1 cellular context compared by ENCODE assay signal in the genomic region with DNA sequence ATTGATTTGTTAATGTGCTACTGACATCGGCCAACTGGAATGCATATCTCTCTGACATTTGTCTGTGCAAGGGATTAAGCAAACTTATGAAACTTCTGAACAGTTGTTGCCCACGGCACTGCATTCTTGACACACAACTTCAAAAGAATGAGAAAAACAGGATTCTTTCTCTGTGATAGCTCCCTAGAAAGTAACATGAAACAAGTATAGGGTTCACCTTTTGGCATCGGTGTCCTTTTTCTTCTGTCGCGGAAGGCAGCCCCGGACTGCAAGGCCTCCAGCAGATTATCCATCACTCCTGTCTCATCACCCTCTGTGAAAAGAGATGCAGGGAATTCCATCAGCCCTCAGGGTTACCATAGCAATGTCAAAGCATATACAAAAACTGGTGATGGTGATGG.
TF ChIP-seq lines count a peak whose summit lies in the region.

No MANE protein-coding gene starts in this region.

TF ChIP-seq in SK-N-SH, 30 proteins besides CTCF, POLR2A, EP300 and RAD21 (continued from another document):
- TF ChIP-seq, protein P1, sequence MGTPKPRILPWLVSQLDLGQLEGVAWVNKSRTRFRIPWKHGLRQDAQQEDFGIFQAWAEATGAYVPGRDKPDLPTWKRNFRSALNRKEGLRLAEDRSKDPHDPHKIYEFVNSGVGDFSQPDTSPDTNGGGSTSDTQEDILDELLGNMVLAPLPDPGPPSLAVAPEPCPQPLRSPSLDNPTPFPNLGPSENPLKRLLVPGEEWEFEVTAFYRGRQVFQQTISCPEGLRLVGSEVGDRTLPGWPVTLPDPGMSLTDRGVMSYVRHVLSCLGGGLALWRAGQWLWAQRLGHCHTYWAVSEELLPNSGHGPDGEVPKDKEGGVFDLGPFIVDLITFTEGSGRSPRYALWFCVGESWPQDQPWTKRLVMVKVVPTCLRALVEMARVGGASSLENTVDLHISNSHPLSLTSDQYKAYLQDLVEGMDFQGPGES (IDR thresholded peaks at IDR 0.05; ENCODE audit: low read depth, low read length): no peak
- no peak for TF ChIP-seq RFX5 (IDR thresholded peaks at IDR 0.05; ENCODE audit: low read length)
- TF ChIP-seq JUND (IDR thresholded peaks at IDR 0.05): no peak; the same call in 1 of the 2 replicates
- TF ChIP-seq, protein P2, sequence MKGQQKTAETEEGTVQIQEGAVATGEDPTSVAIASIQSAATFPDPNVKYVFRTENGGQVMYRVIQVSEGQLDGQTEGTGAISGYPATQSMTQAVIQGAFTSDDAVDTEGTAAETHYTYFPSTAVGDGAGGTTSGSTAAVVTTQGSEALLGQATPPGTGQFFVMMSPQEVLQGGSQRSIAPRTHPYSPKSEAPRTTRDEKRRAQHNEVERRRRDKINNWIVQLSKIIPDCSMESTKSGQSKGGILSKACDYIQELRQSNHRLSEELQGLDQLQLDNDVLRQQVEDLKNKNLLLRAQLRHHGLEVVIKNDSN (IDR thresholded peaks at IDR 0.05; ENCODE audit: borderline replicate concordance, low read depth): no peak
- TF ChIP-seq FOXM1 (IDR thresholded peaks at IDR 0.05; ENCODE audit: low read depth): no peak
- TF ChIP-seq, protein P3, sequence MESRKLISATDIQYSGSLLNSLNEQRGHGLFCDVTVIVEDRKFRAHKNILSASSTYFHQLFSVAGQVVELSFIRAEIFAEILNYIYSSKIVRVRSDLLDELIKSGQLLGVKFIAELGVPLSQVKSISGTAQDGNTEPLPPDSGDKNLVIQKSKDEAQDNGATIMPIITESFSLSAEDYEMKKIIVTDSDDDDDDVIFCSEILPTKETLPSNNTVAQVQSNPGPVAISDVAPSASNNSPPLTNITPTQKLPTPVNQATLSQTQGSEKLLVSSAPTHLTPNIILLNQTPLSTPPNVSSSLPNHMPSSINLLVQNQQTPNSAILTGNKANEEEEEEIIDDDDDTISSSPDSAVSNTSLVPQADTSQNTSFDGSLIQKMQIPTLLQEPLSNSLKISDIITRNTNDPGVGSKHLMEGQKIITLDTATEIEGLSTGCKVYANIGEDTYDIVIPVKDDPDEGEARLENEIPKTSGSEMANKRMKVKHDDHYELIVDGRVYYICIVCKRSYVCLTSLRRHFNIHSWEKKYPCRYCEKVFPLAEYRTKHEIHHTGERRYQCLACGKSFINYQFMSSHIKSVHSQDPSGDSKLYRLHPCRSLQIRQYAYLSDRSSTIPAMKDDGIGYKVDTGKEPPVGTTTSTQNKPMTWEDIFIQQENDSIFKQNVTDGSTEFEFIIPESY (IDR thresholded peaks at IDR 0.05; ENCODE audit: borderline replicate concordance, low read depth): no peak
- no peak for TF ChIP-seq TEAD4 (IDR thresholded peaks at IDR 0.05; ENCODE audit: borderline replicate concordance, insufficient read depth)
- TF ChIP-seq, protein P4, sequence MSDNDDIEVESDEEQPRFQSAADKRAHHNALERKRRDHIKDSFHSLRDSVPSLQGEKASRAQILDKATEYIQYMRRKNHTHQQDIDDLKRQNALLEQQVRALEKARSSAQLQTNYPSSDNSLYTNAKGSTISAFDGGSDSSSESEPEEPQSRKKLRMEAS (IDR thresholded peaks at IDR 0.05; ENCODE audit: low read depth): no peak; the same call in 1 of the 2 replicates
- no peak for TF ChIP-seq FOXJ3 (CRISPR knock-in tag; IDR thresholded peaks at IDR 0.05)
- no peak for TF ChIP-seq SMC3 (IDR thresholded peaks at IDR 0.05; ENCODE audit: low read depth, low read length)
- no peak for TF ChIP-seq EZH2phosphoT487 (IDR thresholded peaks at IDR 0.05; ENCODE audit: borderline replicate concordance, low read depth)
- TF ChIP-seq POLR2AphosphoS5 (IDR thresholded peaks at IDR 0.05; ENCODE audit: low read depth, low read length): no peak
- TF ChIP-seq MEF2A (IDR thresholded peaks at IDR 0.05; ENCODE audit: borderline replicate concordance, low read depth): no peak
- TF ChIP-seq, protein P5, sequence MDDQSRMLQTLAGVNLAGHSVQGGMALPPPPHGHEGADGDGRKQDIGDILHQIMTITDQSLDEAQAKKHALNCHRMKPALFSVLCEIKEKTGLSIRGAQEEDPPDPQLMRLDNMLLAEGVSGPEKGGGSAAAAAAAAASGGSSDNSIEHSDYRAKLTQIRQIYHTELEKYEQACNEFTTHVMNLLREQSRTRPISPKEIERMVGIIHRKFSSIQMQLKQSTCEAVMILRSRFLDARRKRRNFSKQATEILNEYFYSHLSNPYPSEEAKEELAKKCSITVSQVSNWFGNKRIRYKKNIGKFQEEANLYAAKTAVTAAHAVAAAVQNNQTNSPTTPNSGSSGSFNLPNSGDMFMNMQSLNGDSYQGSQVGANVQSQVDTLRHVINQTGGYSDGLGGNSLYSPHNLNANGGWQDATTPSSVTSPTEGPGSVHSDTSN (IDR thresholded peaks at IDR 0.05): peak; percentile 83
- no peak for TF ChIP-seq ELF1 (IDR thresholded peaks at IDR 0.05)
- TF ChIP-seq NFIC (IDR thresholded peaks at IDR 0.05; ENCODE audit: borderline replicate concordance): peak; percentile 49
- no peak for TF ChIP-seq TAF1 (IDR thresholded peaks at IDR 0.05; ENCODE audit: borderline replicate concordance, low read depth, low read length)
- TF ChIP-seq YY1 (IDR thresholded peaks at IDR 0.05; ENCODE audit: low read depth): no peak
- TF ChIP-seq RCOR1 (IDR thresholded peaks at IDR 0.05; ENCODE audit: low read length): no peak
